In the genomic region with DNA sequence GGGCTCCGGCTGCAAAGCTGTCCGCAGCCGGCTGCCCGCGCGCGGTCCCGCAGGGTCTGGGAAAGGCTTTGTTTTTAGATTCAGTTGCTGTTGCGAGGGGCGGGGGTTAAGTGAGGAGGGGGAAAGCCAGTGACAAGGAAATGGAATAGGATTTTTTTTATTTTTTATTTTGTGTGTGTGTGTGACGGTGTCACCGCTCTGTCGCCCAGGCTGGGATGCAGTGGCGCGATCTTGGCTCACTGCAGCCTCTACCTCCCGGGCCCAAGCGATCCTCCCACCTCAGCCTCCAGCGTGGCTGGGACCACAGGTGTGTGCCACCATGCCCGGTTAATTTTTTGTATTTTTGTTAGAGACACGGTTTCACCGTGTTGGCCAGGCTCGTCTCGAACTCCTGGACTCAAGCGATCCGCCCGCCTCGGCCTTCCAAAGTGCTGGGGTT, we compare ENCODE assay signal across 8 cellular contexts. TPM values are rescaled to one million over a fixed set of nuclear protein-coding genes. Genes with fewer than 3 reads are reported as not detected.
DNase-seq lines count a peak whose midpoint lies in the region; ATAC-seq, FAIRE-seq and TF ChIP-seq lines count a peak whose summit lies in the region.

No MANE protein-coding gene starts in this region.

- TF ChIP-seq EP300 in SK-N-SH (IDR thresholded peaks at IDR 0.05; ENCODE audit: borderline replicate concordance in 1 of 2, low read depth in 1 of 2, low read length in 1 of 2) (no peak), suprapubic skin (IDR thresholded peaks at IDR 0.05) (no peak)

- peaks cover 4% of the 10 kb centered on the region for H3F3A ChIP-seq in SK-N-SH (replicated peaks; ENCODE audit: insufficient read depth)

- TF ChIP-seq RAD21 in SK-N-SH (IDR thresholded peaks at IDR 0.05; ENCODE audit: low read length) = no peak

- peaks cover 0 to 3% (median 0%) of the 10 kb centered on the region in 3 donors for H3K36me3 Mint-ChIP-seq in immature natural killer cell

- H3K9me3 Mint-ChIP-seq in immature natural killer cell = no peaks in the 10 kb centered on the region

- WGBS in SK-N-SH (ENCODE audit: low lambda C conversion rate) = 51% methylated on average over 27 of the region's 27 CpGs
- WGBS in adipose tissue, 3 donors = 34 to 46% (median 40%) methylated on average over 27 of the region's 27 CpGs
- 67% methylated on average over 17 of the region's 27 CpGs for WGBS in suprapubic skin

- POLR2A ChIA-PET in SK-N-SH (lab: Yijun Ruan, JAX) = interaction anchor here (0.7 to 2.4 kb wide), 4 partner anchors 19 to 371 kb away, joined by 3 to 9 read pairs (median 4); a partner anchor contains a TSS

- H3K79me2 ChIP-seq in SK-N-SH (ENCODE audit: insufficient read depth) = peaks cover 49% of the 10 kb centered on the region

- H3K9me3 ChIP-seq in SK-N-SH = no peaks in the 10 kb centered on the region
- no peaks in the 10 kb centered on the region for H3K9me3 ChIP-seq in suprapubic skin

- ATAC-seq in SK-N-SH treated with all-trans-retinoic acid at 6 μM for 48 hours = no peak

- no peak for FAIRE-seq in GM19239 (lab: Jason Lieb, UNC)

- DNase-seq in SK-N-SH (no peak), immature natural killer cell (no peak), suprapubic skin (ENCODE audit: low spot score in 2 of 2) (no peak), GM19239 (ENCODE audit: insufficient read length, low spot score) (no peak), HCEC 1CT (no peak)
- no peak for DNase-seq in activated CD4-positive, alpha-beta T cell treated with anti-CD3 and anti-CD28 coated beads, Interleukin-2, amount 50 U/mL, for 4 hours

- CTCF ChIA-PET in SK-N-SH (lab: Yijun Ruan, JAX) = interaction anchor here (1.4 to 4.5 kb wide), 3 partner anchors 14 to 236 kb away, joined by 3 to 34 read pairs (median 18); no protein-coding TSS in a partner anchor

- H3K4me3 ChIP-seq in SK-N-SH (ENCODE audit: low read depth in 2 of 2, low read length in 1 of 2) (peak overlapping the region; percentile 87 to 89), suprapubic skin (peak overlapping the region; percentile 82)

- no peaks in the 10 kb centered on the region for H3K9me2 ChIP-seq in SK-N-SH

- no peak for TF ChIP-seq POLR2A in suprapubic skin (IDR thresholded peaks at IDR 0.05)

- H3K4me3 Mint-ChIP-seq in immature natural killer cell = peak overlapping the region; percentile 76 to 86 (median 83)

- H3K27me3 ChIP-seq in SK-N-SH (ENCODE audit: insufficient read depth) = no peaks in the 10 kb centered on the region
- H3K27me3 ChIP-seq in suprapubic skin = no peaks in the 10 kb centered on the region

- H3K4me1 ChIP-seq in SK-N-SH (ENCODE audit: control insufficient read depth in 1 of 2, insufficient read depth in 2 of 2, low read depth in 1 of 2, low read length in 1 of 2) = peaks cover 12 to 20% of the 10 kb centered on the region in 2 experiments
- peaks cover 24% of the 10 kb centered on the region for H3K4me1 ChIP-seq in suprapubic skin

- peak overlapping the region; percentile 86 for H2AFZ ChIP-seq in SK-N-SH (ENCODE audit: low read depth)

- H3K27me3 Mint-ChIP-seq in immature natural killer cell (ENCODE audit: low read depth in 3 of 3) = peaks cover 0 to 11% (median 2%) of the 10 kb centered on the region in 3 donors

- peaks cover 25% of the 10 kb centered on the region for H4K20me1 ChIP-seq in SK-N-SH (ENCODE audit: insufficient read depth)

- H3K36me3 ChIP-seq in SK-N-SH (replicated peaks in 1 of 2; ENCODE audit: control insufficient read depth in 1 of 2, insufficient read depth in 2 of 2, low read length in 1 of 2) (no peaks in the 10 kb centered on the region), suprapubic skin (no peaks in the 10 kb centered on the region)

- peak overlapping the region; percentile 96 for H3K9ac ChIP-seq in SK-N-SH

- H3K4me1 Mint-ChIP-seq in immature natural killer cell = peaks cover 62 to 69% of the 10 kb centered on the region in 2 donors

- peak overlapping the region; percentile 77; the same call in 1 of the 2 replicates for H3K4me2 ChIP-seq in SK-N-SH

- peak overlapping the region; percentile 93 for H3K27ac ChIP-seq in SK-N-SH (ENCODE audit: low read depth in 2 of 2, low read length in 1 of 2)
- H3K27ac ChIP-seq in adipose tissue (ENCODE audit: low read depth, low read length) = peak overlapping the region; percentile 93
- peak overlapping the region; percentile 97 for H3K27ac ChIP-seq in suprapubic skin

- peak overlapping the region; percentile 80 to 95 (median 87) for H3K27ac Mint-ChIP-seq in immature natural killer cell

- TF ChIP-seq CTCF in SK-N-SH (IDR thresholded peaks at IDR 0.05) (no peak), suprapubic skin (IDR thresholded peaks at IDR 0.05) (no peak)

TF ChIP-seq in SK-N-SH, 30 proteins besides CTCF, POLR2A, EP300 and RAD21:
- no peak for TF ChIP-seq RFX5 (IDR thresholded peaks at IDR 0.05; ENCODE audit: low read length)
- no peak for TF ChIP-seq EZH2phosphoT487 (IDR thresholded peaks at IDR 0.05; ENCODE audit: borderline replicate concordance, low read depth)
- TF ChIP-seq SIN3A (IDR thresholded peaks at IDR 0.05; ENCODE audit: borderline replicate concordance, low read depth, low read length) = no peak
- no peak for TF ChIP-seq FOXM1 (IDR thresholded peaks at IDR 0.05; ENCODE audit: low read depth)
- TF ChIP-seq SMC3 (IDR thresholded peaks at IDR 0.05; ENCODE audit: low read depth, low read length) = no peak
- TF ChIP-seq RXRA (IDR thresholded peaks at IDR 0.05; ENCODE audit: borderline replicate concordance, low read depth) = no peak

TF ChIP-seq in SK-N-SH treated with all-trans-retinoic acid at 6 μM for 48 hours, 23 proteins besides CTCF, POLR2A, EP300 and RAD21:
- TF ChIP-seq SNAI2 (CRISPR knock-in tag; IDR thresholded peaks at IDR 0.05) (no peak), GLIS3 (CRISPR knock-in tag; IDR thresholded peaks at IDR 0.05) (no peak), ZNF70 (CRISPR knock-in tag; IDR thresholded peaks at IDR 0.05) (no peak)

RNA-seq across cellular contexts. Expression of a gene that starts 0.6 kb away (rescaled TPM):
- polyA plus RNA-seq in SK-N-SH (2012; rRNA removed) = 11.3 and 16.2 TPM in 2 replicates
- 17.5 and 20.7 TPM in 2 replicates for polyA plus RNA-seq in SK-N-SH (2012; cell fraction: cytosol; rRNA removed)
- 7.6 and 10.7 TPM in 2 replicates for polyA plus RNA-seq in SK-N-SH (2012; cell fraction: nucleus; rRNA removed)
- 10 to 100 TPM; 24.2 to 37.5 (median 26.0) TPM for polyA plus RNA-seq in adipose tissue
- 10 to 100 TPM; 38.2 to 54.8 (median 40.8) TPM for polyA plus RNA-seq in immature natural killer cell
- total RNA-seq in suprapubic skin = 10 to 100 TPM; 18.7 to 26.1 (median 20.6) TPM

RNA-seq across cellular contexts. Expression of a gene that starts 38.0 kb away (rescaled TPM):
- polyA plus RNA-seq in SK-N-SH (2012; rRNA removed) (0.08 and 0.18 TPM in 2 replicates), adipose tissue (under 1 TPM; 0.26 to 0.94 (median 0.56) TPM), immature natural killer cell (not detected)
- 0.01 and 0.03 TPM in 2 replicates for polyA plus RNA-seq in SK-N-SH (2012; cell fraction: cytosol; rRNA removed)
- polyA plus RNA-seq in SK-N-SH (2012; cell fraction: nucleus; rRNA removed) = 1.4 and 1.6 TPM in 2 replicates
- under 1 TPM in 1 of 4 donors, not detected in 3; 0.89 TPM for total RNA-seq in suprapubic skin

RNA-seq across cellular contexts. Expression of a gene that starts 58.9 kb away (rescaled TPM):
- 0.05 and 0.07 TPM in 2 replicates for polyA plus RNA-seq in SK-N-SH (2012; rRNA removed)
- 0.09 and 0.28 TPM in 2 replicates for polyA plus RNA-seq in SK-N-SH (2012; cell fraction: cytosol; rRNA removed)
- 0.01 and 0.02 TPM in 2 replicates for polyA plus RNA-seq in SK-N-SH (2012; cell fraction: nucleus; rRNA removed)
- 10 to 100 TPM in 1 of 3 donors, 1 to 10 TPM in 2; 3.7 to 12.3 (median 8.7) TPM for polyA plus RNA-seq in adipose tissue
- under 1 TPM in 2 of 3 donors, not detected in 1; 0.11 to 0.22 TPM for polyA plus RNA-seq in immature natural killer cell
- total RNA-seq in suprapubic skin = 10 to 100 TPM; 13.7 to 24.3 (median 17.9) TPM
